27 cellular contexts compared by ENCODE assay signal in genomic region chr18:22272242-22272641, GRCh38.
"Had no signal": no experiment of that assay in that cellular context is flagged by ENCODE, and none has a peak within 500 bp of the region (broad histone marks: within the 10 kb centered on the region; RNA-seq: fewer than 3 reads in every experiment).

No MANE protein-coding gene starts in this region.

- H3K79me2 ChIP-seq: parathyroid adenoma had no signal

- H3K9ac ChIP-seq: parathyroid adenoma had no signal

- H3K4me1 Mint-ChIP-seq: activated CD4-positive, alpha-beta T cell treated with anti-CD3 and anti-CD28 coated beads, Interleukin-2, amount 10 ng/mL, durations not matched to agents 7 days and 5 days; activated CD8-positive, alpha-beta memory T cell treated with anti-CD3 and anti-CD28 coated beads, Interleukin-2, amount 10 ng/mL, durations not matched to agents 7 days and 5 days; memory B cell; stimulated activated naive B cell treated with anti-CD40 and anti-IgM and Interleukin-4, amounts not matched to agents 10 μg/mL and 1 μg/mL and 100 μg/mL, for 72 hours had no signal

- H2AFZ ChIP-seq: parathyroid adenoma had no signal

- ATAC-seq: activated CD8-positive, alpha-beta memory T cell treated with anti-CD3 and anti-CD28 coated beads, Interleukin-2, amount 10 ng/mL, durations not matched to agents 7 days and 5 days; activated CD8-positive, alpha-beta T cell treated with anti-CD3 and anti-CD28 coated beads for 36 hours; activated naive CD8-positive, alpha-beta T cell treated with anti-CD3 and anti-CD28 coated beads, Interleukin-2, amount 50 U/mL, for 24 hours; left ventricle myocardium superior; natural killer cell treated with Interleukin-12 subunit alpha and Interleukin-12 subunit beta and Interleukin-15 and Interleukin-18, amount 100 ng/mL, for 72 hours; stimulated activated naive B cell treated with anti-CD40 and anti-IgM and Interleukin-4, amounts not matched to agents 10 μg/mL and 1 μg/mL and 100 μg/mL, for 72 hours had no signal

- H3K9me3 Mint-ChIP-seq: activated CD8-positive, alpha-beta T cell treated with anti-CD3 and anti-CD28 coated beads for 36 hours; activated naive CD8-positive, alpha-beta T cell treated with anti-CD3 and anti-CD28 coated beads, Interleukin-2, amount 50 U/mL, for 24 hours; natural killer cell treated with Interleukin-12 subunit alpha and Interleukin-12 subunit beta and Interleukin-15 and Interleukin-18, amount 100 ng/mL, for 72 hours had no signal

- H3K36me3 Mint-ChIP-seq: activated CD8-positive, alpha-beta memory T cell treated with anti-CD3 and anti-CD28 coated beads, Interleukin-2, amount 10 ng/mL, durations not matched to agents 7 days and 5 days; memory B cell; natural killer cell treated with Interleukin-12 subunit alpha and Interleukin-12 subunit beta and Interleukin-15 and Interleukin-18, amount 100 ng/mL, for 72 hours; stimulated activated naive B cell treated with anti-CD40 and anti-IgM and Interleukin-4, amounts not matched to agents 10 μg/mL and 1 μg/mL and 100 μg/mL, for 72 hours had no signal

- H3K27me3 Mint-ChIP-seq: activated CD4-positive, alpha-beta T cell treated with anti-CD3 and anti-CD28 coated beads, Interleukin-2, amount 10 ng/mL, durations not matched to agents 7 days and 5 days; activated CD8-positive, alpha-beta memory T cell treated with anti-CD3 and anti-CD28 coated beads, Interleukin-2, amount 10 ng/mL, durations not matched to agents 7 days and 5 days; activated CD8-positive, alpha-beta T cell treated with anti-CD3 and anti-CD28 coated beads for 36 hours; activated naive CD8-positive, alpha-beta T cell treated with anti-CD3 and anti-CD28 coated beads, Interleukin-2, amount 50 U/mL, for 24 hours had no signal

- H3K4me3 Mint-ChIP-seq: activated CD4-positive, alpha-beta T cell treated with anti-CD3 and anti-CD28 coated beads, Interleukin-2, amount 10 ng/mL, durations not matched to agents 7 days and 5 days; activated CD8-positive, alpha-beta memory T cell treated with anti-CD3 and anti-CD28 coated beads, Interleukin-2, amount 10 ng/mL, durations not matched to agents 7 days and 5 days; activated CD8-positive, alpha-beta T cell treated with anti-CD3 and anti-CD28 coated beads for 36 hours; activated naive CD8-positive, alpha-beta T cell treated with anti-CD3 and anti-CD28 coated beads, Interleukin-2, amount 50 U/mL, for 24 hours; dendritic cell treated with granulocyte-macrophage colony-stimulating factor and Interleukin-4, amounts not matched to agents 40 ng/mL and 50 ng/mL, for 4 days; memory B cell; natural killer cell treated with Interleukin-12 subunit alpha and Interleukin-12 subunit beta and Interleukin-15 and Interleukin-18, amount 100 ng/mL, for 72 hours; stimulated activated naive B cell treated with anti-CD40 and anti-IgM and Interleukin-4, amounts not matched to agents 10 μg/mL and 1 μg/mL and 100 μg/mL, for 72 hours had no signal

- H3K9me3 ChIP-seq: sigmoid colon, transverse colon, uterus had no signal

- DNase-seq: activated CD4-positive, alpha-beta T cell treated with anti-CD3 and anti-CD28 coated beads, Interleukin-2, amount 10 ng/mL, durations not matched to agents 7 days and 5 days; activated CD4-positive, CD25-positive, alpha-beta regulatory T cell treated with anti-CD3 and anti-CD28 coated beads, Interleukin-2, amount 50 U/mL, for 72 hours; activated CD8-positive, alpha-beta memory T cell treated with anti-CD3 and anti-CD28 coated beads, Interleukin-2, amount 10 ng/mL, durations not matched to agents 7 days and 5 days; activated CD8-positive, alpha-beta T cell treated with anti-CD3 and anti-CD28 coated beads for 36 hours; activated gamma-delta T cell; activated naive CD4-positive, alpha-beta T cell treated with anti-CD3 and anti-CD28 coated beads, Interleukin-2, amount 50 U/mL, for 16 hours; activated naive CD8-positive, alpha-beta T cell treated with anti-CD3 and anti-CD28 coated beads, Interleukin-2, amount 50 U/mL, for 24 hours; activated T-cell treated with anti-CD3 and anti-CD28 coated beads for 4 hours; aorta; brain microvascular endothelial cell; caudate nucleus; effector CD4-positive, alpha-beta T cell; foreskin melanocyte; hippocampal formation; kidney glomerular epithelial cell; left ventricle myocardium superior; sigmoid colon; stimulated activated CD4-positive, alpha-beta T cell treated with anti-CD3 and anti-CD28 coated beads, Interleukin-2, amount 100 ng/mL, for 48 hours; stimulated activated CD8-positive, alpha-beta memory T cell treated with anti-CD3 and anti-CD28 coated beads, Interleukin-4, amount 100 ng/mL, for 48 hours; stimulated activated naive B cell treated with anti-CD40 and anti-IgM and Interleukin-4, amounts not matched to agents 10 μg/mL and 1 μg/mL and 100 μg/mL, for 72 hours; transverse colon; uterus; WERI-Rb-1 had no signal

- H3K4me3 ChIP-seq: sigmoid colon, transverse colon, uterus had no signal

- H3K27ac Mint-ChIP-seq: activated CD4-positive, alpha-beta T cell treated with anti-CD3 and anti-CD28 coated beads, Interleukin-2, amount 10 ng/mL, durations not matched to agents 7 days and 5 days; activated CD8-positive, alpha-beta memory T cell treated with anti-CD3 and anti-CD28 coated beads, Interleukin-2, amount 10 ng/mL, durations not matched to agents 7 days and 5 days; activated CD8-positive, alpha-beta T cell treated with anti-CD3 and anti-CD28 coated beads for 36 hours; activated naive CD8-positive, alpha-beta T cell treated with anti-CD3 and anti-CD28 coated beads, Interleukin-2, amount 50 U/mL, for 24 hours; dendritic cell treated with granulocyte-macrophage colony-stimulating factor and Interleukin-4, amounts not matched to agents 40 ng/mL and 50 ng/mL, for 4 days; memory B cell; natural killer cell treated with Interleukin-12 subunit alpha and Interleukin-12 subunit beta and Interleukin-15 and Interleukin-18, amount 100 ng/mL, for 72 hours; stimulated activated naive B cell treated with anti-CD40 and anti-IgM and Interleukin-4, amounts not matched to agents 10 μg/mL and 1 μg/mL and 100 μg/mL, for 72 hours had no signal

- H3K36me3 ChIP-seq: brain microvascular endothelial cell, sigmoid colon, transverse colon, uterus, WERI-Rb-1 had no signal

- H3K4me1 ChIP-seq: parathyroid adenoma, sigmoid colon, transverse colon had no signal

- H3K27ac ChIP-seq: brain microvascular endothelial cell, parathyroid adenoma, sigmoid colon, transverse colon, uterus, WERI-Rb-1 had no signal

- H3K27me3 ChIP-seq: brain microvascular endothelial cell, sigmoid colon, transverse colon, uterus had no signal
